ENCODE assay signal across 20 cellular contexts in the genomic region with DNA sequence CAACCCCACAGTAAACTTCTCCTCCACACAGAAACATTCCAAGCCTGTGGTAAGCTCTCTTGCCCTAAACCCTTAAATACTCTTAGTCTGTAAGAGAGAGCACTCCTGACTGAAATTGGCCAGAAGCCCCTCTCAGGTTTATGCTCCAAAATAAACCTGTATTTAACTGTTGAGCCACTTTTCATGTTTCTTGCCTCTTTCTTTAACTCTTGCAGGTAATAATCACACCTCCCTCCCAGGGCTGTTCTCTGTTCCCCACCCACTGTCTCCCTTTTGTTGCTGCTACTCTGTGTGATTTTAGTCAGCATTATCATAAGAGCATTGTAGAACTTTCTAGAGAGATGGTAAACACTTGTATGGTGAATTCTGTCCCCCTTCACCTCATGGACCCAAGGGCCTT. TPM values are rescaled to one million over a fixed set of nuclear protein-coding genes. Genes with fewer than 3 reads are reported as not detected.
"Had no signal": no experiment of that assay in that cellular context is flagged by ENCODE, and none has a peak within 500 bp of the region (broad histone marks: within the 10 kb centered on the region; RNA-seq: fewer than 3 reads in every experiment).

No MANE protein-coding gene starts in this region.

- ATAC-seq: activated CD4-positive, alpha-beta T cell treated with anti-CD3 and anti-CD28 coated beads for 36 hours; heart left ventricle; left colon; sciatic nerve had no signal

- H3K4me3 ChIP-seq: colonic mucosa, heart left ventricle, lung, spleen, suprapubic skin, upper lobe of left lung had no signal

- H3K9me3 ChIP-seq: colonic mucosa, heart left ventricle, spleen, suprapubic skin, upper lobe of left lung had no signal

- FAIRE-seq: frontal cortex had no signal

- H3K4me3 Mint-ChIP-seq: activated CD4-positive, alpha-beta T cell treated with anti-CD3 and anti-CD28 coated beads for 36 hours had no signal

- H3K27ac ChIP-seq: colonic mucosa, heart left ventricle, spleen, suprapubic skin, upper lobe of left lung, VCaP had no signal

- H3K27ac Mint-ChIP-seq: activated CD4-positive, alpha-beta T cell treated with anti-CD3 and anti-CD28 coated beads for 36 hours had no signal

- H3K36me3 ChIP-seq: colonic mucosa, heart left ventricle, spleen, suprapubic skin, upper lobe of left lung had no signal

- H3K27me3 Mint-ChIP-seq: activated CD4-positive, alpha-beta T cell treated with anti-CD3 and anti-CD28 coated beads for 36 hours had no signal

- H3K36me3 Mint-ChIP-seq: naive B cell had no signal

- DNase-seq: activated CD4-positive, alpha-beta T cell treated with anti-CD3 and anti-CD28 coated beads for 36 hours; colonic mucosa; effector CD4-positive, alpha-beta T cell; heart left ventricle; left colon; naive B cell; SIG-M5; spleen; stimulated activated CD4-positive, alpha-beta T cell treated with anti-CD3 and anti-CD28 coated beads, Interleukin-1b, Interleukin-23, amount 100 ng/mL, for 48 hours; stimulated activated naive CD4-positive, alpha-beta T cell; upper lobe of left lung had no signal

- H3K27me3 ChIP-seq: colonic mucosa, heart left ventricle, spleen, suprapubic skin, upper lobe of left lung had no signal

RNA-seq across cellular contexts. Expression of gene PVALB, which starts 38.8 kb away (rescaled TPM):
- total RNA-seq: activated CD4-positive, alpha-beta T cell treated with anti-CD3 and anti-CD28 coated beads for 36 hours; cardiac septum; colonic mucosa; fibroblast of lung; frontal cortex; heart left ventricle; left colon; osteocyte; pulmonary artery endothelial cell; sciatic nerve; suprapubic skin had no signal
- polyA plus RNA-seq: fibroblast of lung, heart left ventricle had no signal
